ENCODE assay signal across 22 cellular contexts in genomic region chr3:118803096-118803476, GRCh38.
"Had no signal": no experiment of that assay in that cellular context is flagged by ENCODE, and none has a peak within 500 bp of the region (broad histone marks: within the 10 kb centered on the region; RNA-seq: fewer than 3 reads in every experiment).

No MANE protein-coding gene starts in this region.

- H3K27me3 ChIP-seq: colonic mucosa, gastroesophageal sphincter, neural progenitor cell had no signal

- ATAC-seq: activated CD4-positive, CD25-positive, alpha-beta regulatory T cell treated with anti-CD3 and anti-CD28 coated beads, Interleukin-2, amount 50 U/mL, for 24 hours; activated T-cell treated with anti-CD3 and anti-CD28 coated beads, Interleukin-2, amount 50 U/mL, for 72 hours; gastroesophageal sphincter; naive thymus-derived CD8-positive, alpha-beta T cell; stimulated activated naive B cell treated with anti-CD40 and anti-IgM and Interleukin-4, amounts not matched to agents 10 μg/mL and 1 μg/mL and 100 μg/mL, for 72 hours had no signal

- H3K9ac ChIP-seq: neural progenitor cell had no signal

- H3K4me3 ChIP-seq: colonic mucosa, dorsolateral prefrontal cortex, gastroesophageal sphincter, neural progenitor cell, thoracic aorta had no signal

- H3K27ac ChIP-seq: colonic mucosa, dorsolateral prefrontal cortex, gastroesophageal sphincter, left ventricle myocardium inferior, neural progenitor cell, thoracic aorta, VCaP had no signal

- H3K4me1 ChIP-seq: colonic mucosa, gastroesophageal sphincter, neural progenitor cell had no signal

- H3K4me2 ChIP-seq: neural progenitor cell had no signal

- H2AFZ ChIP-seq: neural progenitor cell had no signal

- DNase-seq: activated CD4-positive, alpha-beta memory T cell treated with anti-CD3 and anti-CD28 coated beads, Interleukin-2, amount 10 ng/mL, durations not matched to agents 7 days and 5 days; activated CD4-positive, alpha-beta T cell treated with anti-CD3 and anti-CD28 coated beads, Interleukin-2, amount 10 ng/mL, durations not matched to agents 24 days and 14 days; activated effector memory CD4-positive, alpha-beta T cell treated with Interleukin-2 at 50 U/mL for 16 hours; activated naive CD4-positive, alpha-beta T cell treated with anti-CD3 and anti-CD28 coated beads for 36 hours; activated naive CD8-positive, alpha-beta T cell treated with anti-CD3 and anti-CD28 coated beads, Interleukin-2, amount 10 ng/mL, durations not matched to agents 7 days and 5 days; activated T-cell treated with anti-CD3 and anti-CD28 coated beads, Interleukin-2, amount 50 U/mL, for 72 hours; amniotic stem cell; colonic mucosa; dorsolateral prefrontal cortex; head of caudate nucleus; hypothalamus; left ventricle myocardium inferior; naive thymus-derived CD8-positive, alpha-beta T cell; retina; stimulated activated CD4-positive, alpha-beta T cell treated with anti-CD3 and anti-CD28 coated beads, Interleukin-2, amount 100 ng/mL, for 48 hours; stimulated activated CD8-positive, alpha-beta memory T cell treated with anti-CD3 and anti-CD28 coated beads, Interleukin-4, amount 100 ng/mL, for 48 hours; stimulated activated naive B cell treated with anti-CD40 and anti-IgM and Interleukin-4, amounts not matched to agents 10 μg/mL and 1 μg/mL and 100 μg/mL, for 72 hours had no signal

- H3K9me3 ChIP-seq: colonic mucosa, gastroesophageal sphincter, thoracic aorta had no signal

- H3K36me3 ChIP-seq: colonic mucosa, gastroesophageal sphincter, left ventricle myocardium inferior, neural progenitor cell, thoracic aorta had no signal
